9 cellular contexts compared by ENCODE assay signal in genomic region chr17:35244345-35245195, GRCh38. TPM values are rescaled to one million over a fixed set of nuclear protein-coding genes. Genes with fewer than 3 reads are reported as not detected.
DNase-seq lines count a peak whose midpoint lies in the region; ATAC-seq and TF ChIP-seq lines count a peak whose summit lies in the region.
"Had no signal": no experiment of that assay in that cellular context is flagged by ENCODE, and none has a peak within 500 bp of the region (broad histone marks: within the 10 kb centered on the region; RNA-seq: fewer than 3 reads in every experiment).

No MANE protein-coding gene starts in this region.

- H3K27ac ChIP-seq in Panc1 (ENCODE audit: low read length) (peak overlapping the region; percentile 14; the same call in 1 of the 2 replicates), urinary bladder (ENCODE audit: low read depth) (peak overlapping the region; percentile 67)

- CTCF ChIA-PET in HEK293T (lab: Yijun Ruan, JAX) (no interaction called here), Panc1 (lab: Charles Lee) (no interaction called here)

- POLR2A ChIA-PET in HEK293T (lab: Yijun Ruan, JAX), result interaction anchor here (0.6 to 2.3 kb wide), 2 partner anchors 129 to 250 kb away, joined by 3 to 10 read pairs; partner anchors contain the start of gene SLFN11
- POLR2A ChIA-PET in Panc1 (lab: Charles Lee), result no interaction called here

- ATAC-seq in Panc1, result no peak

- intact Hi-C loops in Panc1 (cut with micrococcal nuclease; ENCODE audit: unreplicated experiment), result no loop called here

- in situ Hi-C loops in Panc1 (cut with HindIII; ENCODE audit: low pct_unique_long_range_greater_than_20kb, low sequenced_read_pairs), result no loop called here

- BruUV-seq in Panc1 (replicated peaks; lab: Mats Ljungman, UMichigan), result no TSS peak

- H3K27me3 ChIP-seq in Panc1 (ENCODE audit: control insufficient read depth, insufficient read depth, low read length), result no peaks in the 10 kb centered on the region

- WGBS in urinary bladder, result 19% methylated on average over 13 of the region's 13 CpGs

- no peaks in the 10 kb centered on the region for H3K9me3 ChIP-seq in Panc1 (ENCODE audit: control insufficient read depth, insufficient read depth, low read depth, low read length)

- DNase-seq in DMS153 treated with DMSO at 0.1 percent for 48 hours (lab: John Stamatoyannopoulos, UW; ENCODE audit: unreplicated experiment) (peak; percentile 19), HEK293T (ENCODE audit: extremely low spot score) (peak; percentile 16), Panc1 (ENCODE audit: low read depth, low spot score) (peak; percentile 42), glomerular visceral epithelial cell (ENCODE audit: extremely low spot score) (peak; percentile 86), putamen (ENCODE audit: low spot score) (peak; percentile 7), cerebellar cortex (ENCODE audit: low spot score) (no peak)
- DNase-seq in activated T-helper 9 cell treated with anti-CD3 and anti-CD28 coated beads, Interleukin-2, amount 50 U/mL, for 16 hours (ENCODE audit: low read depth), result peak; percentile 82

- H3K36me3 ChIP-seq in Panc1 (ENCODE audit: control insufficient read depth, insufficient read depth, low read length) (no peaks in the 10 kb centered on the region), urinary bladder (ENCODE audit: insufficient read depth) (peaks cover 3% of the 10 kb centered on the region)

- TF ChIP-seq CTCF in Panc1 (IDR thresholded peaks at IDR 0.05), result no peak

- H3K4me1 ChIP-seq in Panc1 (ENCODE audit: control insufficient read depth, insufficient read depth, low read length) (peaks cover 27% of the 10 kb centered on the region), urinary bladder (ENCODE audit: insufficient read depth) (no peaks in the 10 kb centered on the region)

- peak overlapping the region; percentile 72 to 96 for H3K4me3 ChIP-seq in Panc1 (ENCODE audit: low read depth in 2 of 2, low read length in 2 of 2)
- peak overlapping the region; percentile 70 for H3K4me3 ChIP-seq in urinary bladder (ENCODE audit: low read depth, low read length)

TF ChIP-seq in HEK293T, 16 proteins besides CTCF, POLR2A, EP300 and RAD21:
- TF ChIP-seq SP1 (IDR thresholded peaks at IDR 0.05), result no peak
- no peak for TF ChIP-seq FOXM1 (IDR thresholded peaks at IDR 0.05; ENCODE audit: borderline replicate concordance)
- no peak for TF ChIP-seq ELF4 (IDR thresholded peaks at IDR 0.05)
- TF ChIP-seq L3MBTL2 (conservative IDR thresholded peaks at IDR 0.05), result no peak
- no peak for TF ChIP-seq PKNOX1 (IDR thresholded peaks at IDR 0.05)
- no peak for TF ChIP-seq ZNF384 (IDR thresholded peaks at IDR 0.05)
- TF ChIP-seq NFRKB (IDR thresholded peaks at IDR 0.05), result no peak
- no peak for TF ChIP-seq ARNT (IDR thresholded peaks at IDR 0.05)
- no peak for TF ChIP-seq LEF1 (IDR thresholded peaks at IDR 0.05; ENCODE audit: borderline replicate concordance)
- TF ChIP-seq BHLHE40 (IDR thresholded peaks at IDR 0.05; ENCODE audit: borderline replicate concordance), result no peak
- no peak for TF ChIP-seq TARDBP (IDR thresholded peaks at IDR 0.05)
TF ChIP-seq in HEK293T: peak in this region for 0.

RNA-seq across cellular contexts. Expression of gene SLFN5, which starts 1.7 kb away (rescaled TPM):
- 5.4 TPM for total RNA-seq in Panc1 (2021; ENCODE audit: unreplicated experiment)
- 2.4 TPM for polyA plus RNA-seq in Panc1 (2012; ENCODE audit: insufficient read length)
- 30.3 TPM for total RNA-seq in urinary bladder
- 12.6 TPM for polyA plus RNA-seq in urinary bladder

RNA-seq across cellular contexts. Expression of gene SLC35G3, which starts 50.4 kb away (rescaled TPM):
- total RNA-seq in Panc1 (2021; ENCODE audit: unreplicated experiment) (not detected), urinary bladder (not detected)
- not detected for polyA plus RNA-seq in Panc1 (2012; ENCODE audit: insufficient read length)
- polyA plus RNA-seq in urinary bladder, result not detected
- total RNA-seq: T-helper 1 cell treated with Interleukin-12 subunit alpha and Interleukin-12 subunit beta and Interleukin-4 antibody, amounts not matched to agents 30 ng/mL and 1 ng/mL, for 36 hours had no signal
